Comparison of ENCODE assay signal across 15 cellular contexts in genomic region chr18:9796933-9797549, GRCh38.
DNase-seq lines count a peak whose midpoint lies in the region; ATAC-seq, FAIRE-seq and TF ChIP-seq lines count a peak whose summit lies in the region.
"Had no signal": no experiment of that assay in that cellular context is flagged by ENCODE, and none has a peak within 500 bp of the region (broad histone marks: within the 10 kb centered on the region; RNA-seq: fewer than 3 reads in every experiment).

No MANE protein-coding gene starts in this region.

- no peak for FAIRE-seq in A549 (lab: Jason Lieb, UNC)
- FAIRE-seq: GM12891 had no signal

- no peak for ATAC-seq in A549
- no peak for ATAC-seq in GM18498 (IDR thresholded peaks at IDR 0.05; ENCODE audit: unreplicated experiment)
- ATAC-seq in stimulated activated memory B cell treated with anti-CD40 and anti-IgM and Interleukin-4, amounts not matched to agents 10 μg/mL and 1 μg/mL and 100 μg/mL, for 72 hours = no peak

- no peaks in the 10 kb centered on the region for H3K4me1 Mint-ChIP-seq in stimulated activated memory B cell treated with anti-CD40 and anti-IgM and Interleukin-4, amounts not matched to agents 10 μg/mL and 1 μg/mL and 100 μg/mL, for 72 hours

- H3K27ac Mint-ChIP-seq in stimulated activated memory B cell treated with anti-CD40 and anti-IgM and Interleukin-4, amounts not matched to agents 10 μg/mL and 1 μg/mL and 100 μg/mL, for 72 hours = no peak overlapping the region
- H3K27ac Mint-ChIP-seq: T-helper 1 cell treated with Interleukin-12 subunit alpha and Interleukin-12 subunit beta and Interleukin-4 antibody, amounts not matched to agents 30 μg/mL and 1 μg/mL, for 36 hours had no signal

- POLR2A ChIA-PET in A549 (lab: Yijun Ruan, JAX) = no interaction called here

- H3K4me3 Mint-ChIP-seq in stimulated activated memory B cell treated with anti-CD40 and anti-IgM and Interleukin-4, amounts not matched to agents 10 μg/mL and 1 μg/mL and 100 μg/mL, for 72 hours = no peak overlapping the region
- H3K4me3 Mint-ChIP-seq: T-helper 1 cell treated with Interleukin-12 subunit alpha and Interleukin-12 subunit beta and Interleukin-4 antibody, amounts not matched to agents 30 μg/mL and 1 μg/mL, for 36 hours had no signal

- TF ChIP-seq CTCF in A549 (IDR thresholded peaks at IDR 0.05) = no peak

- H3K4me1 ChIP-seq in A549 = peaks cover 19% of the 10 kb centered on the region

- DNase-seq in A549 (ENCODE audit: low read depth in 1 of 2, low spot score in 1 of 2) (no peak), caudate nucleus (lab: John Stamatoyannopoulos, UW) (peak in 42 of 61 donors; percentile 8 to 75 (median 38)), medulla oblongata (ENCODE audit: extremely low spot score) (peak; percentile 85), iPS-NIHi11 (ENCODE audit: low spot score) (no peak)
- no peak for DNase-seq in stimulated activated CD4-positive, alpha-beta T cell treated with anti-CD3 and anti-CD28 coated beads, Interleukin-4, amount 100 ng/mL, for 1 hour
- DNase-seq: aorta, IMR-90, NCI-H526 treated with DMSO at 0.1 percent for 48 hours had no signal

- TF ChIP-seq EP300 in A549 (IDR thresholded peaks at IDR 0.05) = no peak
- no peak for TF ChIP-seq EP300 in Ishikawa (IDR thresholded peaks at IDR 0.05; ENCODE audit: borderline replicate concordance)

- TF ChIP-seq RAD21 in A549 (conservative IDR thresholded peaks at IDR 0.05 in 1 of 2, IDR thresholded peaks at IDR 0.05 in 1 of 2) = no peak
- peak; percentile 12; the same call in 1 of the 2 replicates for TF ChIP-seq RAD21 in Ishikawa (IDR thresholded peaks at IDR 0.05; ENCODE audit: low read depth)

- no peaks in the 10 kb centered on the region for H3K27me3 Mint-ChIP-seq in stimulated activated memory B cell treated with anti-CD40 and anti-IgM and Interleukin-4, amounts not matched to agents 10 μg/mL and 1 μg/mL and 100 μg/mL, for 72 hours

- H3K27ac ChIP-seq in A549 = peak overlapping the region in 1 of 2 experiments; percentile 61; a peak in 1 of 6 replicates
- H3K27ac ChIP-seq in caudate nucleus (ENCODE audit: low read depth, low read length) = peak overlapping the region; percentile 58
- H3K27ac ChIP-seq: BLaER1 treated with 17β-estradiol and CSF1 and Interleukin-3, amounts not matched to agents 10 nM and 100 nM had no signal

- H3K4me2 ChIP-seq in A549 = peak overlapping the region; percentile 2; the same call in 1 of the 3 replicates
- H3K4me2 ChIP-seq: BLaER1 treated with 17β-estradiol and CSF1 and Interleukin-3, amounts not matched to agents 10 nM and 100 nM had no signal

- 58% methylated on average over 9 of the region's 9 CpGs for WGBS in A549 (ENCODE audit: missing lambda C conversion rate)

- no peak for TF ChIP-seq POLR2A in A549 (IDR thresholded peaks at IDR 0.05; ENCODE audit: low read length)

- H3K4me3 ChIP-seq in A549 = no peak overlapping the region
- H3K4me3 ChIP-seq: BLaER1 treated with 17β-estradiol and CSF1 and Interleukin-3, amounts not matched to agents 10 nM and 100 nM; esophagus muscularis mucosa had no signal

- H3K9me3 Mint-ChIP-seq in stimulated activated memory B cell treated with anti-CD40 and anti-IgM and Interleukin-4, amounts not matched to agents 10 μg/mL and 1 μg/mL and 100 μg/mL, for 72 hours = no peaks in the 10 kb centered on the region
- H3K9me3 Mint-ChIP-seq: T-helper 1 cell treated with Interleukin-12 subunit alpha and Interleukin-12 subunit beta and Interleukin-4 antibody, amounts not matched to agents 30 μg/mL and 1 μg/mL, for 36 hours had no signal

- no peaks in the 10 kb centered on the region for H3K9me3 ChIP-seq in A549
- H3K9me3 ChIP-seq: esophagus muscularis mucosa had no signal

- H3K36me3 Mint-ChIP-seq in stimulated activated memory B cell treated with anti-CD40 and anti-IgM and Interleukin-4, amounts not matched to agents 10 μg/mL and 1 μg/mL and 100 μg/mL, for 72 hours = peaks cover 61% of the 10 kb centered on the region

- CTCF ChIA-PET in A549 (lab: Yijun Ruan, JAX) = interaction anchor here (1.3 kb wide), 1 partner anchor 28 kb away, joined by 3 read pairs; no protein-coding TSS in a partner anchor

TF ChIP-seq in A549, 52 proteins besides CTCF, POLR2A, EP300 and RAD21:
- TF ChIP-seq CHD4 (IDR thresholded peaks at IDR 0.05; ENCODE audit: borderline replicate concordance) (no peak), HOXB13 (CRISPR knock-in tag; IDR thresholded peaks at IDR 0.05; ENCODE audit: low read depth) (no peak), CBX8 (IDR thresholded peaks at IDR 0.05) (no peak), NFE2L2 (conservative IDR thresholded peaks at IDR 0.05; ENCODE audit: low read length) (no peak), JUNB (IDR thresholded peaks at IDR 0.05) (no peak), ESRRA (IDR thresholded peaks at IDR 0.05; ENCODE audit: borderline replicate concordance, low read length) (no peak), BCL3 (IDR thresholded peaks at IDR 0.05) (no peak), RNF2 (IDR thresholded peaks at IDR 0.05; ENCODE audit: borderline replicate concordance, low read depth) (no peak), HES2 (IDR thresholded peaks at IDR 0.05) (no peak)
- TF ChIP-seq, protein P1, sequence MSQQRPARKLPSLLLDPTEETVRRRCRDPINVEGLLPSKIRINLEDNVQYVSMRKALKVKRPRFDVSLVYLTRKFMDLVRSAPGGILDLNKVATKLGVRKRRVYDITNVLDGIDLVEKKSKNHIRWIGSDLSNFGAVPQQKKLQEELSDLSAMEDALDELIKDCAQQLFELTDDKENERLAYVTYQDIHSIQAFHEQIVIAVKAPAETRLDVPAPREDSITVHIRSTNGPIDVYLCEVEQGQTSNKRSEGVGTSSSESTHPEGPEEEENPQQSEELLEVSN (IDR thresholded peaks at IDR 0.05; ENCODE audit: borderline replicate concordance, low read depth) = no peak

TF ChIP-seq in Ishikawa, 13 proteins besides CTCF, POLR2A, EP300 and RAD21:
- TF ChIP-seq TCF12 (IDR thresholded peaks at IDR 0.05; ENCODE audit: low read depth) (no peak; the same call in 1 of the 2 replicates), YY1 (IDR thresholded peaks at IDR 0.05; ENCODE audit: low read depth) (no peak), USF1 (IDR thresholded peaks at IDR 0.05) (no peak), TAF1 (IDR thresholded peaks at IDR 0.05; ENCODE audit: low read depth) (no peak), ZBTB7A (IDR thresholded peaks at IDR 0.05; ENCODE audit: low read depth) (no peak), CEBPB (IDR thresholded peaks at IDR 0.05) (no peak), FOXM1 (IDR thresholded peaks at IDR 0.05; ENCODE audit: borderline replicate concordance, low read depth) (no peak), EGR1 (IDR thresholded peaks at IDR 0.05) (no peak)
TF ChIP-seq in Ishikawa: peak in this region for 0.

Comparison
In these comparisons a context has a peak if more than half of its experiments do, and no peak if none do; other contexts are left out.
1. DNase-seq: peak in caudate nucleus (42 of 61) and medulla oblongata (single experiment); none in A549 (0 of 2), iPS-NIHi11 (single experiment) and stimulated activated CD4-positive, alpha-beta T cell treated with anti-CD3 and anti-CD28 coated beads, Interleukin-4, amount 100 ng/mL, for 1 hour (single experiment).